8 cellular contexts compared by ENCODE assay signal in the genomic region with DNA sequence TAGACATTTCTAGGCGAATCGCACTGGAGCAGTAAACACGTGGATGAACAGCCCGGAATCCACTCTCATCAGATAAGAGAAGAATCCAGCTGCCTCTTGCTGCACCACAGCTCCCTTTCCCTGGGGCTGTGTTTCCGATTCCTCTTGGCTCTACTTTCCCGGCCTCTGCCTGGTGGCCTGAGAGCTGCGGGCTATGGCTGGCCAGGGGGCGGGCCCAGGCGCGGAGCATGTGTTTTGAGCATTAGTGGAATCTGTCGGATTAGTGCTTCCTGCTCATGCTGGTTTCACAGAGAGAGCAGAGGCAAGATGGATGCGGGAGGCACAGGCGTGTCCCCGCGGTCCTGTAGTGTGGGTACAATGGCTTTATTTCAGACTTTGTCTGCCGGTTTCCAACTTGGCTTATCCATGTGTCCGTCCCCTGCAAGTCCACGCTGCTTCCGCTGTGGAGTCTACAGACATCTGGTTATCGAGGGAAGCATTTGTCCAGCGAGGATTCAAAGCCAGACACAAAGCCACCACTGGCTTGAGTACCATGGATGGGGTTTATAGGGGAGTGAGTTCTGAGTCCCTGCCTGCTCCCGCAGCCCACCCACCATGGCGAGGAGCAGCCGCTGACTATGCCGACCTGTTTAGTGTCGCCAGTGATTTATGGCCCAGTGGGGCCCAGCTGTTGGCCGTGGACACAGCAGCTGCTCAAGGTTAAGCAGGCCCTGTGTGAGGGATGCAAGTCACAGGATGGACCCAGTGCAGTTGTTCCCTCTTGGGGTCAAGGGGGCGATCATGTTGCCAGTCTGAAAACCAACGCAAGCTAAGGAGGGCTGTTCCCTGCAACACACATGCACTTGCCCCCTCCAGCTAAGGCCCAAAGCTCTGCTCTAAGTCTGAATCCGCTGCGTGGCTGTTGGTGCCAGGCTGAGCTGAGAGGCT. TPM values are rescaled to one million over a fixed set of nuclear protein-coding genes. Genes with fewer than 3 reads are reported as not detected.
DNase-seq lines count a peak whose midpoint lies in the region; ATAC-seq and TF ChIP-seq lines count a peak whose summit lies in the region.

No MANE protein-coding gene starts in this region.

- in situ Hi-C loops in HAP-1 (cut with MboI; ENCODE audit: low sequenced_read_pairs) (no loop called here), brain microvascular endothelial cell (cut with HindIII; ENCODE audit: low pct_ligation_motif_present, low sequenced_read_pairs) (no loop called here)

- no peaks in the 10 kb centered on the region for H3K36me3 Mint-ChIP-seq in stimulated activated naive B cell treated with anti-CD40 and anti-IgM and Interleukin-4, amounts not matched to agents 10 μg/mL and 1 μg/mL and 100 μg/mL, for 72 hours
- no peaks in the 10 kb centered on the region for H3K36me3 Mint-ChIP-seq in activated CD8-positive, alpha-beta T cell treated with anti-CD3 and anti-CD28 coated beads for 36 hours (ENCODE audit: low read depth)

- CTCF ChIA-PET in activated CD8-positive, alpha-beta T cell treated with anti-CD3 and anti-CD28 coated beads for 36 hours (lab: Charles Lee) = interaction anchor here (0.8 kb wide), 1 partner anchor 126 kb away, joined by 3 read pairs; no protein-coding TSS in a partner anchor

- no peaks in the 10 kb centered on the region for H3K36me3 ChIP-seq in HAP-1 (replicated peaks)
- H3K36me3 ChIP-seq in brain microvascular endothelial cell (replicated peaks) = no peaks in the 10 kb centered on the region

- H3K4me1 ChIP-seq in HAP-1 = peaks cover 13% of the 10 kb centered on the region

- peak overlapping the region; percentile 42 for H3K27ac Mint-ChIP-seq in stimulated activated naive B cell treated with anti-CD40 and anti-IgM and Interleukin-4, amounts not matched to agents 10 μg/mL and 1 μg/mL and 100 μg/mL, for 72 hours
- no peak overlapping the region for H3K27ac Mint-ChIP-seq in activated CD8-positive, alpha-beta T cell treated with anti-CD3 and anti-CD28 coated beads for 36 hours

- peak; percentile 20 to 49 for ATAC-seq in stimulated activated naive B cell treated with anti-CD40 and anti-IgM and Interleukin-4, amounts not matched to agents 10 μg/mL and 1 μg/mL and 100 μg/mL, for 72 hours (replicated peaks)
- ATAC-seq in HG03342 (IDR thresholded peaks at IDR 0.05; ENCODE audit: unreplicated experiment) (no peak), HG03520 (IDR thresholded peaks at IDR 0.05; ENCODE audit: unreplicated experiment) (no peak)
- ATAC-seq in activated CD8-positive, alpha-beta T cell treated with anti-CD3 and anti-CD28 coated beads for 36 hours = no peak

- H3K27me3 ChIP-seq in HAP-1 (ENCODE audit: low read depth) (no peaks in the 10 kb centered on the region), brain microvascular endothelial cell (replicated peaks) (no peaks in the 10 kb centered on the region)

- peak overlapping the region in 1 of 2 donors; percentile 59 for H3K4me3 Mint-ChIP-seq in stimulated activated naive B cell treated with anti-CD40 and anti-IgM and Interleukin-4, amounts not matched to agents 10 μg/mL and 1 μg/mL and 100 μg/mL, for 72 hours
- H3K4me3 Mint-ChIP-seq in activated CD8-positive, alpha-beta T cell treated with anti-CD3 and anti-CD28 coated beads for 36 hours = no peak overlapping the region

- no peak for TF ChIP-seq CTCF in brain microvascular endothelial cell (IDR thresholded peaks at IDR 0.05; ENCODE audit: low read depth, low read length, missing control alignments)
- no peak for TF ChIP-seq CTCF in activated CD8-positive, alpha-beta T cell treated with anti-CD3 and anti-CD28 coated beads for 36 hours (IDR thresholded peaks at IDR 0.05)

- no peaks in the 10 kb centered on the region for H3K27me3 Mint-ChIP-seq in stimulated activated naive B cell treated with anti-CD40 and anti-IgM and Interleukin-4, amounts not matched to agents 10 μg/mL and 1 μg/mL and 100 μg/mL, for 72 hours
- no peaks in the 10 kb centered on the region for H3K27me3 Mint-ChIP-seq in activated CD8-positive, alpha-beta T cell treated with anti-CD3 and anti-CD28 coated beads for 36 hours

- POLR2A ChIA-PET in activated CD8-positive, alpha-beta T cell treated with anti-CD3 and anti-CD28 coated beads for 36 hours (lab: Charles Lee) = interaction anchor here (0.6 to 0.9 kb wide), 2 partner anchors 44 to 96 kb away, joined by 3 read pairs; no protein-coding TSS in a partner anchor

- peaks cover 2 to 5% of the 10 kb centered on the region in 2 donors for H3K4me1 Mint-ChIP-seq in stimulated activated naive B cell treated with anti-CD40 and anti-IgM and Interleukin-4, amounts not matched to agents 10 μg/mL and 1 μg/mL and 100 μg/mL, for 72 hours
- H3K4me1 Mint-ChIP-seq in activated CD8-positive, alpha-beta T cell treated with anti-CD3 and anti-CD28 coated beads for 36 hours (ENCODE audit: low read depth) = peaks cover 3% of the 10 kb centered on the region

- H3K4me3 ChIP-seq in HAP-1 = no peak overlapping the region
- no peak overlapping the region for H3K4me3 ChIP-seq in brain microvascular endothelial cell (ENCODE audit: low read depth, low read length)

- H3K9me3 Mint-ChIP-seq in stimulated activated naive B cell treated with anti-CD40 and anti-IgM and Interleukin-4, amounts not matched to agents 10 μg/mL and 1 μg/mL and 100 μg/mL, for 72 hours = no peaks in the 10 kb centered on the region
- H3K9me3 Mint-ChIP-seq in activated CD8-positive, alpha-beta T cell treated with anti-CD3 and anti-CD28 coated beads for 36 hours = no peaks in the 10 kb centered on the region

- no peak overlapping the region for H3K27ac ChIP-seq in brain microvascular endothelial cell

- peak; percentile 11 to 69 for DNase-seq in HAP-1 (ENCODE audit: low spot score in 2 of 2)
- peak; percentile 52 for DNase-seq in brain microvascular endothelial cell
- DNase-seq in kidney tubule cell (ENCODE audit: low spot score) = peak; percentile 53
- no peak for DNase-seq in stimulated activated naive B cell treated with anti-CD40 and anti-IgM and Interleukin-4, amounts not matched to agents 10 μg/mL and 1 μg/mL and 100 μg/mL, for 72 hours
- DNase-seq in activated CD8-positive, alpha-beta T cell treated with anti-CD3 and anti-CD28 coated beads for 36 hours = no peak
- DNase-seq in activated effector memory CD4-positive, alpha-beta T cell treated with Interleukin-2 at 50 U/mL for 16 hours = no peak

- intact Hi-C loops in activated CD8-positive, alpha-beta T cell treated with anti-CD3 and anti-CD28 coated beads for 36 hours (cut with micrococcal nuclease) = no loop called here

- no peaks in the 10 kb centered on the region for H3K9me3 ChIP-seq in HAP-1

RNA-seq across cellular contexts. Expression of a gene that starts 43.3 kb away (rescaled TPM):
- total RNA-seq in activated CD8-positive, alpha-beta T cell treated with anti-CD3 and anti-CD28 coated beads for 36 hours = 10 to 100 TPM; 39.6 to 39.7 TPM

Comparison
In these comparisons a context has a peak if more than half of its experiments do, and no peak if none do; other contexts are left out.
1. DNase-seq: peak in HAP-1 (2 of 2), brain microvascular endothelial cell (single experiment) and kidney tubule cell (single experiment); none in stimulated activated naive B cell treated with anti-CD40 and anti-IgM and Interleukin-4, amounts not matched to agents 10 μg/mL and 1 μg/mL and 100 μg/mL, for 72 hours (single experiment), activated CD8-positive, alpha-beta T cell treated with anti-CD3 and anti-CD28 coated beads for 36 hours (single experiment) and activated effector memory CD4-positive, alpha-beta T cell treated with Interleukin-2 at 50 U/mL for 16 hours (single experiment).
2. ATAC-seq: peak in stimulated activated naive B cell treated with anti-CD40 and anti-IgM and Interleukin-4, amounts not matched to agents 10 μg/mL and 1 μg/mL and 100 μg/mL, for 72 hours (2 of 2); none in HG03342 (single experiment), activated CD8-positive, alpha-beta T cell treated with anti-CD3 and anti-CD28 coated beads for 36 hours (single experiment) and HG03520 (single experiment).